8 cellular contexts compared by ENCODE assay signal in genomic region chr2:112959109-112959591, GRCh38. TPM values are rescaled to one million over a fixed set of nuclear protein-coding genes. Genes with fewer than 3 reads are reported as not detected.
A peak's percentile ranks its signal among the peaks of the same experiment; 100 is the strongest.
DNase-seq lines count a peak whose midpoint lies in the region; ATAC-seq and TF ChIP-seq lines count a peak whose summit lies in the region.

No MANE protein-coding gene starts in this region.

- peaks cover 5% of the 10 kb centered on the region for H3K27me3 ChIP-seq in NT2/D1 (ENCODE audit: insufficient read depth, insufficient read length)
- H3K27me3 ChIP-seq in stomach = peaks cover 0 to 11% (median 0%) of the 10 kb centered on the region in 3 donors

- H3K4me3 ChIP-seq in NT2/D1 (ENCODE audit: insufficient read length, low read depth) = no peak overlapping the region
- no peak overlapping the region for H3K4me3 ChIP-seq in stomach

- no peak for TF ChIP-seq POLR2A in stomach (IDR thresholded peaks at IDR 0.05)

- H3K36me3 ChIP-seq in NT2/D1 (ENCODE audit: insufficient read depth, insufficient read length, low read length) (no peaks in the 10 kb centered on the region), stomach (no peaks in the 10 kb centered on the region)

- no peaks in the 10 kb centered on the region for H3K9me3 ChIP-seq in NT2/D1 (ENCODE audit: insufficient read depth, low read length)
- no peaks in the 10 kb centered on the region for H3K9me3 ChIP-seq in stomach

- peak in 2 of 7 experiments; percentile 7 to 9 for TF ChIP-seq CTCF in stomach (IDR thresholded peaks at IDR 0.05)

- 44 to 53% (median 52%) methylated on average over 9 of the region's 9 CpGs for WGBS in stomach, 5 donors

- H3K9ac ChIP-seq in NT2/D1 (ENCODE audit: insufficient read length, low read depth) = no peak overlapping the region

- no peak overlapping the region for H3K27ac ChIP-seq in stomach

- H3K4me1 ChIP-seq in NT2/D1 (ENCODE audit: insufficient read depth, insufficient read length) = peaks cover 2% of the 10 kb centered on the region
- peaks cover 0 to 6% (median 3%) of the 10 kb centered on the region in 4 donors for H3K4me1 ChIP-seq in stomach

- ATAC-seq in HG02759 (IDR thresholded peaks at IDR 0.05; ENCODE audit: unreplicated experiment) = no peak

- TF ChIP-seq EP300 in stomach (IDR thresholded peaks at IDR 0.05) = no peak

- DNase-seq in NCI-H748 (lab: John Stamatoyannopoulos, UW; ENCODE audit: unreplicated experiment) = peak; percentile 6
- DNase-seq in NCI-H748 treated with DMSO at 0.1 percent for 48 hours (lab: John Stamatoyannopoulos, UW) = no peak
- peak; percentile 51 for DNase-seq in NT2/D1 (ENCODE audit: low read depth, low spot score)
- DNase-seq in dermis blood vessel endothelial cell = peak; percentile 9
- DNase-seq in retina = peak; percentile 29
- DNase-seq in stomach = no peak
- no peak for DNase-seq in activated CD4-positive, alpha-beta T cell treated with anti-CD3 and anti-CD28 coated beads, Interleukin-2, amount 50 U/mL, for 1 hour

- intact Hi-C loops in stomach (cut with DNase I; ENCODE audit: low total_unique reads) = no loop called here

RNA-seq across cellular contexts. Expression of gene IL36G, which starts 18.7 kb away (rescaled TPM):
- not detected in 2 replicates for total RNA-seq in dermis blood vessel endothelial cell
- not detected for total RNA-seq in stomach
- polyA plus RNA-seq in stomach = 1 to 10 TPM in 1 of 3 donors, not detected in 2; 1.1 TPM

RNA-seq across cellular contexts. Expression of gene IL36A, which starts 46.1 kb away (rescaled TPM):
- not detected in 2 replicates for total RNA-seq in dermis blood vessel endothelial cell
- total RNA-seq in stomach = not detected
- 1 to 10 TPM in 1 of 3 donors, not detected in 2; 9.7 TPM for polyA plus RNA-seq in stomach

RNA-seq across cellular contexts. Expression of gene IL37, which starts 48.2 kb away (rescaled TPM):
- not detected in 2 replicates for total RNA-seq in dermis blood vessel endothelial cell
- not detected for total RNA-seq in stomach
- under 1 TPM in 1 of 3 donors, not detected in 2; 0.55 TPM for polyA plus RNA-seq in stomach

Comparison
In these comparisons a context has a peak if more than half of its experiments do, and no peak if none do; other contexts are left out.
1. DNase-seq: peak in NCI-H748 (single experiment), NT2/D1 (single experiment), dermis blood vessel endothelial cell (single experiment) and retina (single experiment); none in NCI-H748 treated with DMSO at 0.1 percent for 48 hours (single experiment), stomach (single experiment) and activated CD4-positive, alpha-beta T cell treated with anti-CD3 and anti-CD28 coated beads, Interleukin-2, amount 50 U/mL, for 1 hour (single experiment).